In genomic region chrX:149539283-149540132, GRCh38 we compare ENCODE assay signal across 8 cellular contexts. TPM values are rescaled to one million over a fixed set of nuclear protein-coding genes. Genes with fewer than 3 reads are reported as not detected.
DNase-seq lines count a peak whose midpoint lies in the region; ATAC-seq, FAIRE-seq and TF ChIP-seq lines count a peak whose summit lies in the region.

No MANE protein-coding gene starts in this region.

- H3K27ac ChIP-seq in SK-N-SH (ENCODE audit: low read depth in 2 of 2, low read length in 1 of 2) (peak overlapping the region; percentile 53 to 66), pancreas (peak overlapping the region in 2 of 4 donors; percentile 47 to 55), thymus (ENCODE audit: low read depth) (peak overlapping the region; percentile 85)

- DNase-seq in GM03348 (ENCODE audit: low spot score): peak; percentile 86
- DNase-seq in NCI-H1048 (lab: John Stamatoyannopoulos, UW): peak; percentile 71
- peak; percentile 74 for DNase-seq in SK-N-SH
- DNase-seq in head of caudate nucleus: peak; percentile 58 to 93 (median 84)
- DNase-seq in pancreas: peak; percentile 74 to 92 (median 88)

- no peaks in the 10 kb centered on the region for H3F3A ChIP-seq in SK-N-SH (replicated peaks; ENCODE audit: insufficient read depth)

- no peak for TF ChIP-seq EP300 in SK-N-SH (IDR thresholded peaks at IDR 0.05; ENCODE audit: borderline replicate concordance in 1 of 2, low read depth in 1 of 2, low read length in 1 of 2)

- no peaks in the 10 kb centered on the region for H3K9me2 ChIP-seq in SK-N-SH

- CTCF ChIA-PET in SK-N-SH (lab: Yijun Ruan, JAX): interaction anchor here (1.8 kb wide), 1 partner anchor 35 kb away, joined by 5 read pairs; the partner anchor contains the start of gene IDS

- H3K4me3 ChIP-seq in SK-N-SH (ENCODE audit: low read depth in 2 of 2, low read length in 1 of 2): peak overlapping the region; percentile 49 to 53
- peak overlapping the region in 2 of 4 donors; percentile 21 to 36 for H3K4me3 ChIP-seq in pancreas
- peak overlapping the region; percentile 53 for H3K4me3 ChIP-seq in thymus (ENCODE audit: low read length)

- POLR2A ChIA-PET in SK-N-SH (lab: Yijun Ruan, JAX): interaction anchor here (0.8 to 2.7 kb wide), 5 partner anchors 12 to 399 kb away, joined by 3 to 18 read pairs (median 7); partner anchors contain the start of genes EOLA2 and IDS

- peak overlapping the region; percentile 67; the same call in 1 of the 2 replicates for H3K9ac ChIP-seq in SK-N-SH

- TF ChIP-seq CTCF in SK-N-SH (IDR thresholded peaks at IDR 0.05) (no peak), pancreas (IDR thresholded peaks at IDR 0.05) (no peak)

- H3K27me3 ChIP-seq in SK-N-SH (ENCODE audit: insufficient read depth) (no peaks in the 10 kb centered on the region), pancreas (no peaks in the 10 kb centered on the region), thymus (ENCODE audit: control insufficient read depth, insufficient read depth) (no peaks in the 10 kb centered on the region)

- H3K4me3 Mint-ChIP-seq in activated naive CD4-positive, alpha-beta T cell treated with anti-CD3 and anti-CD28 coated beads, Interleukin-2, amount 50 U/mL, for 24 hours: peak overlapping the region; percentile 81

- peak; percentile 93 for FAIRE-seq in pancreas (lab: Jason Lieb, UNC)

- no peaks in the 10 kb centered on the region for H3K79me2 ChIP-seq in SK-N-SH (ENCODE audit: insufficient read depth)

- TF ChIP-seq RAD21 in SK-N-SH (IDR thresholded peaks at IDR 0.05; ENCODE audit: low read length): no peak

- no peaks in the 10 kb centered on the region for H3K27me3 Mint-ChIP-seq in activated naive CD4-positive, alpha-beta T cell treated with anti-CD3 and anti-CD28 coated beads, Interleukin-2, amount 50 U/mL, for 24 hours

- H3K9me3 ChIP-seq in SK-N-SH: no peaks in the 10 kb centered on the region
- no peaks in the 10 kb centered on the region for H3K9me3 ChIP-seq in pancreas
- H3K9me3 ChIP-seq in thymus (ENCODE audit: control insufficient read depth): no peaks in the 10 kb centered on the region

- H3K4me1 ChIP-seq in SK-N-SH (ENCODE audit: control insufficient read depth in 1 of 2, insufficient read depth in 2 of 2, low read depth in 1 of 2, low read length in 1 of 2) (peaks cover 0 to 7% of the 10 kb centered on the region in 2 experiments; a peak in 1 of 4 replicates), pancreas (no peaks in the 10 kb centered on the region), thymus (ENCODE audit: control insufficient read depth, insufficient read depth, low read length) (no peaks in the 10 kb centered on the region)

- H3K9me3 Mint-ChIP-seq in activated naive CD4-positive, alpha-beta T cell treated with anti-CD3 and anti-CD28 coated beads, Interleukin-2, amount 50 U/mL, for 24 hours: no peaks in the 10 kb centered on the region

- H3K27ac Mint-ChIP-seq in activated naive CD4-positive, alpha-beta T cell treated with anti-CD3 and anti-CD28 coated beads, Interleukin-2, amount 50 U/mL, for 24 hours: peak overlapping the region; percentile 35

- intact Hi-C loops in head of caudate nucleus (cut with DNase I): no loop called here
- intact Hi-C loops in pancreas (cut with DNase I): no loop called here

- H3K36me3 Mint-ChIP-seq in activated naive CD4-positive, alpha-beta T cell treated with anti-CD3 and anti-CD28 coated beads, Interleukin-2, amount 50 U/mL, for 24 hours: peaks cover 1% of the 10 kb centered on the region

- 3% methylated on average over 34 of the region's 34 CpGs for WGBS in SK-N-SH (ENCODE audit: low lambda C conversion rate)
- 0 to 42% methylated on average over 27 to 32 of the region's 34 CpGs for WGBS in pancreas, 2 donors
- 2% methylated on average over 33 of the region's 34 CpGs for WGBS in thymus

- H3K36me3 ChIP-seq in SK-N-SH (replicated peaks in 1 of 2; ENCODE audit: control insufficient read depth in 1 of 2, insufficient read depth in 2 of 2, low read length in 1 of 2) (no peaks in the 10 kb centered on the region), pancreas (no peaks in the 10 kb centered on the region), thymus (ENCODE audit: control insufficient read depth, insufficient read depth) (peaks cover 3% of the 10 kb centered on the region)

- H3K4me1 Mint-ChIP-seq in activated naive CD4-positive, alpha-beta T cell treated with anti-CD3 and anti-CD28 coated beads, Interleukin-2, amount 50 U/mL, for 24 hours: no peaks in the 10 kb centered on the region

- H3K4me2 ChIP-seq in SK-N-SH: peak overlapping the region; percentile 62; the same call in 1 of the 2 replicates

- H4K20me1 ChIP-seq in SK-N-SH (ENCODE audit: insufficient read depth): no peaks in the 10 kb centered on the region

- ATAC-seq in HG02571 (IDR thresholded peaks at IDR 0.05; ENCODE audit: unreplicated experiment): peak; percentile 39
- peak; percentile 63 to 69 (median 66) for ATAC-seq in pancreas

- H2AFZ ChIP-seq in SK-N-SH (ENCODE audit: low read depth): no peak overlapping the region

TF ChIP-seq in SK-N-SH, 30 proteins besides CTCF, POLR2A, EP300 and RAD21:
- no peak for TF ChIP-seq ZBTB33 (IDR thresholded peaks at IDR 0.05; ENCODE audit: borderline replicate concordance, low read depth)
- TF ChIP-seq TAF1 (IDR thresholded peaks at IDR 0.05; ENCODE audit: borderline replicate concordance, low read depth, low read length): no peak
- no peak for TF ChIP-seq RCOR1 (IDR thresholded peaks at IDR 0.05; ENCODE audit: low read length)
- TF ChIP-seq NRF1 (IDR thresholded peaks at IDR 0.05; ENCODE audit: low read depth, low read length): no peak
- no peak for TF ChIP-seq POLR2AphosphoS5 (IDR thresholded peaks at IDR 0.05; ENCODE audit: low read depth, low read length)
- TF ChIP-seq EZH2phosphoT487 (IDR thresholded peaks at IDR 0.05; ENCODE audit: borderline replicate concordance, low read depth): no peak
- no peak for TF ChIP-seq MAX (IDR thresholded peaks at IDR 0.05; ENCODE audit: low read depth)
- TF ChIP-seq FOXJ3 (CRISPR knock-in tag; IDR thresholded peaks at IDR 0.05): no peak
- no peak for TF ChIP-seq IRF3 (IDR thresholded peaks at IDR 0.05; ENCODE audit: low read depth, low read length)
- no peak for TF ChIP-seq ELF1 (IDR thresholded peaks at IDR 0.05)

RNA-seq across cellular contexts. Expression of gene EOLA1, which starts 1.3 kb away (rescaled TPM):
- 16.3 and 16.5 TPM in 2 replicates for polyA plus RNA-seq in SK-N-SH (2012; rRNA removed)
- 12.3 and 12.8 TPM in 2 replicates for polyA plus RNA-seq in SK-N-SH (2012; cell fraction: cytosol; rRNA removed)
- 43.3 and 55.3 TPM in 2 replicates for polyA plus RNA-seq in SK-N-SH (2012; cell fraction: nucleus; rRNA removed)
- 10 to 100 TPM; 11.0 to 13.9 (median 11.6) TPM for total RNA-seq in pancreas
- polyA plus RNA-seq in pancreas: 10 to 100 TPM; 11.6 to 19.1 TPM
- 33.5 TPM for polyA plus RNA-seq in thymus

RNA-seq across cellular contexts. Expression of gene HSFX3, which starts 10.2 kb away (rescaled TPM):
- not detected in 2 replicates for polyA plus RNA-seq in SK-N-SH (2012; rRNA removed)
- polyA plus RNA-seq in SK-N-SH (2012; cell fraction: cytosol; rRNA removed): not detected in 2 replicates
- polyA plus RNA-seq in SK-N-SH (2012; cell fraction: nucleus; rRNA removed): not detected in 2 replicates
- total RNA-seq in pancreas: not detected
- polyA plus RNA-seq in pancreas: not detected
- polyA plus RNA-seq in thymus: 1.6 TPM

RNA-seq across cellular contexts. Expression of gene IDS, which starts 34.4 kb away (rescaled TPM):
- polyA plus RNA-seq in SK-N-SH (2012; rRNA removed): 78.4 and 103 TPM in 2 replicates
- 80.5 and 85.0 TPM in 2 replicates for polyA plus RNA-seq in SK-N-SH (2012; cell fraction: cytosol; rRNA removed)
- polyA plus RNA-seq in SK-N-SH (2012; cell fraction: nucleus; rRNA removed): 84.6 and 97.3 TPM in 2 replicates
- 10 to 100 TPM; 15.7 to 36.6 (median 25.5) TPM for total RNA-seq in pancreas
- polyA plus RNA-seq in pancreas: 10 to 100 TPM; 16.6 to 50.2 TPM
- polyA plus RNA-seq in thymus: 33.5 TPM

RNA-seq across cellular contexts. Expression of gene MAGEA9B, which starts 47.8 kb away (rescaled TPM):
- polyA plus RNA-seq in SK-N-SH (2012; rRNA removed): 0.37 and 0.38 TPM in 2 replicates
- 0.22 and 0.42 TPM in 2 replicates for polyA plus RNA-seq in SK-N-SH (2012; cell fraction: cytosol; rRNA removed)
- 0.17 and 0.22 TPM in 2 replicates for polyA plus RNA-seq in SK-N-SH (2012; cell fraction: nucleus; rRNA removed)
- total RNA-seq in pancreas: not detected
- not detected for polyA plus RNA-seq in pancreas
- polyA plus RNA-seq in thymus: 0.11 TPM

RNA-seq across cellular contexts. Expression of gene HSFX2, which starts 55.6 kb away (rescaled TPM):
- polyA plus RNA-seq in SK-N-SH (2012; rRNA removed) (0.06 and 0.07 TPM in 2 replicates), pancreas (1 to 10 TPM in 1 of 2 donors, under 1 TPM in 1; 0.77 to 1.3 TPM), thymus (1.1 TPM)
- 0.05 and 0.13 TPM in 2 replicates for polyA plus RNA-seq in SK-N-SH (2012; cell fraction: cytosol; rRNA removed)
- polyA plus RNA-seq in SK-N-SH (2012; cell fraction: nucleus; rRNA removed): 0.13 and 0.52 TPM in 2 replicates
- under 1 TPM in 3 of 6 donors, not detected in 3; 0.16 to 0.31 (median 0.17) TPM for total RNA-seq in pancreas
